8 cellular contexts compared by ENCODE assay signal in the genomic region with DNA sequence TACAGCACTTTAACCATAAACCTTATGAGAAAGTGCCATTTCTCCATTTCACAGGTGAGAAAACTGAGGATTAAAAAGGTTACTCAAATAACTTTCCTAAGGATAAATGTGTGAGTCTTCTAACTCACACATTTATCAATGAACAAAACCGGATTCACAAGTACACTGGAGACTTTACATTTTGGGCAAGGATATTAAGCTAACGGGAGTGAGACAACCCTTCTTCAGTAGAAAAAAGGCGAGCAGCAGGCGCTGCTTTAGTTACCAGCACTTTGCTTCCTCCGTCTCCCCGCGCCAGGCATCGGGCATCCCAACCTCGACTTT. TPM values are rescaled to one million over a fixed set of nuclear protein-coding genes. Genes with fewer than 3 reads are reported as not detected.
A peak's percentile ranks its signal among the peaks of the same experiment; 100 is the strongest.
DNase-seq lines count a peak whose midpoint lies in the region; ATAC-seq and TF ChIP-seq lines count a peak whose summit lies in the region.

No MANE protein-coding gene starts in this region.

- H3K9me3 ChIP-seq in lower lobe of right lung (no peaks in the 10 kb centered on the region), tibial artery (no peaks in the 10 kb centered on the region)

- no peak for TF ChIP-seq POLR2A in GM18505 (IDR thresholded peaks at IDR 0.05; ENCODE audit: borderline replicate concordance, extremely low read depth, insufficient read depth, insufficient read length)

- H3K27me3 Mint-ChIP-seq in activated T-cell treated with anti-CD3 and anti-CD28 coated beads, Interleukin-2, amount 50 U/mL, for 4 hours (ENCODE audit: low read depth), result no peaks in the 10 kb centered on the region

- peak overlapping the region; percentile 77 for H3K4me3 ChIP-seq in astrocyte of the spinal cord (ENCODE audit: low read depth, low read length)
- peak overlapping the region; percentile 90 for H3K4me3 ChIP-seq in lower lobe of right lung
- peak overlapping the region; percentile 63 to 83 for H3K4me3 ChIP-seq in tibial artery

- H3K36me3 ChIP-seq in lower lobe of right lung, result no peaks in the 10 kb centered on the region
- peaks cover 0 to 19% (median 0%) of the 10 kb centered on the region in 3 donors for H3K36me3 ChIP-seq in tibial artery

- H3K36me3 Mint-ChIP-seq in activated T-cell treated with anti-CD3 and anti-CD28 coated beads, Interleukin-2, amount 50 U/mL, for 4 hours (ENCODE audit: insufficient read depth), result peaks cover 18% of the 10 kb centered on the region

- H3K27ac ChIP-seq in lower lobe of right lung (peak overlapping the region; percentile 95), tibial artery (peak overlapping the region; percentile 77 to 80)

- intact Hi-C loops in lower lobe of right lung (cut with DNase I) (no loop called here), tibial artery (cut with DNase I; ENCODE audit: low total_unique reads) (no loop called here)

- peaks cover 16% of the 10 kb centered on the region for H3K4me1 ChIP-seq in lower lobe of right lung
- peaks cover 0 to 26% (median 7%) of the 10 kb centered on the region in 4 donors for H3K4me1 ChIP-seq in tibial artery

- no peak for DNase-seq in activated T-cell treated with anti-CD3 and anti-CD28 coated beads, Interleukin-2, amount 50 U/mL, for 4 hours
- DNase-seq in activated T-cell treated with anti-CD3 and anti-CD28 coated beads for 4 hours, result no peak
- DNase-seq in astrocyte of the spinal cord (ENCODE audit: low read depth, low spot score), result no peak
- no peak for DNase-seq in lower lobe of right lung
- DNase-seq in tibial artery, result no peak
- no peak for DNase-seq in SIG-M5 (lab: John Stamatoyannopoulos, UW)
- DNase-seq in NCI-H1436 (lab: John Stamatoyannopoulos, UW), result no peak

- peak overlapping the region; percentile 83 for H3K4me3 Mint-ChIP-seq in activated T-cell treated with anti-CD3 and anti-CD28 coated beads, Interleukin-2, amount 50 U/mL, for 4 hours

- peaks cover 29% of the 10 kb centered on the region for H3K4me1 Mint-ChIP-seq in activated T-cell treated with anti-CD3 and anti-CD28 coated beads, Interleukin-2, amount 50 U/mL, for 4 hours (ENCODE audit: low read depth)

- in situ Hi-C loops in astrocyte of the spinal cord (cut with HindIII; ENCODE audit: low sequenced_read_pairs), result no loop called here

- no peaks in the 10 kb centered on the region for H3K27me3 ChIP-seq in lower lobe of right lung (ENCODE audit: low read depth)
- no peaks in the 10 kb centered on the region for H3K27me3 ChIP-seq in tibial artery

- no peak for TF ChIP-seq CTCF in astrocyte of the spinal cord (IDR thresholded peaks at IDR 0.05; ENCODE audit: low read depth, low read length)
- no peak for TF ChIP-seq CTCF in lower lobe of right lung (IDR thresholded peaks at IDR 0.05)
- TF ChIP-seq CTCF in tibial artery (IDR thresholded peaks at IDR 0.05), result no peak

- no peak for ATAC-seq in activated T-cell treated with anti-CD3 and anti-CD28 coated beads, Interleukin-2, amount 50 U/mL, for 4 hours
- ATAC-seq in lower lobe of right lung, result no peak
- no peak for ATAC-seq in GM18505 (IDR thresholded peaks at IDR 0.05; ENCODE audit: unreplicated experiment)

- no peaks in the 10 kb centered on the region for H3K9me3 Mint-ChIP-seq in activated T-cell treated with anti-CD3 and anti-CD28 coated beads, Interleukin-2, amount 50 U/mL, for 4 hours

RNA-seq across cellular contexts. Expression of a gene that starts 0.4 kb away (rescaled TPM):
- total RNA-seq in activated T-cell treated with anti-CD3 and anti-CD28 coated beads, Interleukin-2, amount 50 U/mL, for 4 hours, result 10 to 100 TPM in 1 of 3 donors, 1 to 10 TPM in 2; 4.0 to 11.0 (median 7.5) TPM
- total RNA-seq in lower lobe of right lung, result 17.6 TPM
